Comparison of ENCODE assay signal across 18 cellular contexts in genomic region chr4:130110189-130110588, GRCh38.
DNase-seq lines count a peak whose midpoint lies in the region; ATAC-seq and TF ChIP-seq lines count a peak whose summit lies in the region.
"Had no signal": no experiment of that assay in that cellular context is flagged by ENCODE, and none has a peak within 500 bp of the region (broad histone marks: within the 10 kb centered on the region; RNA-seq: fewer than 3 reads in every experiment).

No MANE protein-coding gene starts in this region.

- no peaks in the 10 kb centered on the region for H3K27me3 Mint-ChIP-seq in glutamatergic neuron (ENCODE audit: unreplicated experiment)
- H3K27me3 Mint-ChIP-seq: activated CD4-positive, alpha-beta memory T cell treated with anti-CD3 and anti-CD28 coated beads, Interleukin-2, amount 10 ng/mL, durations not matched to agents 7 days and 5 days; activated naive CD4-positive, alpha-beta T cell treated with anti-CD3 and anti-CD28 coated beads, Interleukin-2, amount 10 ng/mL, durations not matched to agents 7 days and 5 days; T-cell had no signal

- no peak overlapping the region for H3K4me3 Mint-ChIP-seq in glutamatergic neuron (ENCODE audit: unreplicated experiment)
- H3K4me3 Mint-ChIP-seq: activated CD4-positive, alpha-beta memory T cell treated with anti-CD3 and anti-CD28 coated beads, Interleukin-2, amount 10 ng/mL, durations not matched to agents 7 days and 5 days; activated naive CD4-positive, alpha-beta T cell treated with anti-CD3 and anti-CD28 coated beads, Interleukin-2, amount 10 ng/mL, durations not matched to agents 7 days and 5 days; activated T-cell treated with anti-CD3 and anti-CD28 coated beads, Interleukin-2, amount 50 U/mL, for 4 hours; T-cell had no signal

- TF ChIP-seq CTCF in glutamatergic neuron (IDR thresholded peaks at IDR 0.05; ENCODE audit: partially characterized antibody, unreplicated experiment), result no peak
- no peak for TF ChIP-seq CTCF in GM13976 (IDR thresholded peaks at IDR 0.05; ENCODE audit: borderline replicate concordance, control extremely low read depth, extremely low read depth, insufficient read depth, missing control alignments)

- DNase-seq in NCI-H1105 treated with DMSO at 0.1 percent for 48 hours (lab: John Stamatoyannopoulos, UW), result peak; percentile 1
- no peak for DNase-seq in NCI-H1105 (lab: John Stamatoyannopoulos, UW)
- no peak for DNase-seq in NCI-H2227 (lab: John Stamatoyannopoulos, UW; ENCODE audit: unreplicated experiment)
- DNase-seq in glutamatergic neuron, result no peak
- DNase-seq in GM13976 (ENCODE audit: low spot score), result no peak
- no peak for DNase-seq in NCI-H2029 (lab: John Stamatoyannopoulos, UW)
- DNase-seq: 8988T; activated CD4-positive, alpha-beta memory T cell treated with anti-CD3 and anti-CD28 coated beads, Interleukin-2, amount 10 ng/mL, durations not matched to agents 7 days and 5 days; activated naive CD4-positive, alpha-beta T cell treated with anti-CD3 and anti-CD28 coated beads, Interleukin-2, amount 10 ng/mL, durations not matched to agents 7 days and 5 days; activated T-cell treated with anti-CD3 and anti-CD28 coated beads, Interleukin-2, amount 50 U/mL, for 4 hours; cerebellar nuclear complex; effector CD8-positive, alpha-beta T cell; left ventricle myocardium inferior; NCI-H146; T-cell; testis had no signal

- H3K9me3 Mint-ChIP-seq in glutamatergic neuron (ENCODE audit: unreplicated experiment), result no peaks in the 10 kb centered on the region

- H3K27ac Mint-ChIP-seq in glutamatergic neuron (ENCODE audit: unreplicated experiment), result no peak overlapping the region
- H3K27ac Mint-ChIP-seq: activated CD4-positive, alpha-beta memory T cell treated with anti-CD3 and anti-CD28 coated beads, Interleukin-2, amount 10 ng/mL, durations not matched to agents 7 days and 5 days; activated naive CD4-positive, alpha-beta T cell treated with anti-CD3 and anti-CD28 coated beads, Interleukin-2, amount 10 ng/mL, durations not matched to agents 7 days and 5 days; T-cell had no signal

- no peaks in the 10 kb centered on the region for H3K36me3 Mint-ChIP-seq in glutamatergic neuron (ENCODE audit: unreplicated experiment)
- H3K36me3 Mint-ChIP-seq: activated naive CD4-positive, alpha-beta T cell treated with anti-CD3 and anti-CD28 coated beads, Interleukin-2, amount 10 ng/mL, durations not matched to agents 7 days and 5 days; T-cell had no signal

- in situ Hi-C loops in GM13976 (cut with MboI; ENCODE audit: low sequenced_read_pairs, unreplicated experiment), result no loop called here

- ATAC-seq in HG02571 (IDR thresholded peaks at IDR 0.05; ENCODE audit: unreplicated experiment) (peak; percentile 74), HG03196 (IDR thresholded peaks at IDR 0.05; ENCODE audit: unreplicated experiment) (peak; percentile 58)
- ATAC-seq: activated T-cell treated with anti-CD3 and anti-CD28 coated beads, Interleukin-2, amount 50 U/mL, for 4 hours; T-cell had no signal

- H3K4me1 Mint-ChIP-seq in glutamatergic neuron (ENCODE audit: low read depth, unreplicated experiment), result no peaks in the 10 kb centered on the region
- H3K4me1 Mint-ChIP-seq: activated CD4-positive, alpha-beta memory T cell treated with anti-CD3 and anti-CD28 coated beads, Interleukin-2, amount 10 ng/mL, durations not matched to agents 7 days and 5 days; activated naive CD4-positive, alpha-beta T cell treated with anti-CD3 and anti-CD28 coated beads, Interleukin-2, amount 10 ng/mL, durations not matched to agents 7 days and 5 days; T-cell had no signal
